ENCODE assay signal across 9 cellular contexts in the genomic region with DNA sequence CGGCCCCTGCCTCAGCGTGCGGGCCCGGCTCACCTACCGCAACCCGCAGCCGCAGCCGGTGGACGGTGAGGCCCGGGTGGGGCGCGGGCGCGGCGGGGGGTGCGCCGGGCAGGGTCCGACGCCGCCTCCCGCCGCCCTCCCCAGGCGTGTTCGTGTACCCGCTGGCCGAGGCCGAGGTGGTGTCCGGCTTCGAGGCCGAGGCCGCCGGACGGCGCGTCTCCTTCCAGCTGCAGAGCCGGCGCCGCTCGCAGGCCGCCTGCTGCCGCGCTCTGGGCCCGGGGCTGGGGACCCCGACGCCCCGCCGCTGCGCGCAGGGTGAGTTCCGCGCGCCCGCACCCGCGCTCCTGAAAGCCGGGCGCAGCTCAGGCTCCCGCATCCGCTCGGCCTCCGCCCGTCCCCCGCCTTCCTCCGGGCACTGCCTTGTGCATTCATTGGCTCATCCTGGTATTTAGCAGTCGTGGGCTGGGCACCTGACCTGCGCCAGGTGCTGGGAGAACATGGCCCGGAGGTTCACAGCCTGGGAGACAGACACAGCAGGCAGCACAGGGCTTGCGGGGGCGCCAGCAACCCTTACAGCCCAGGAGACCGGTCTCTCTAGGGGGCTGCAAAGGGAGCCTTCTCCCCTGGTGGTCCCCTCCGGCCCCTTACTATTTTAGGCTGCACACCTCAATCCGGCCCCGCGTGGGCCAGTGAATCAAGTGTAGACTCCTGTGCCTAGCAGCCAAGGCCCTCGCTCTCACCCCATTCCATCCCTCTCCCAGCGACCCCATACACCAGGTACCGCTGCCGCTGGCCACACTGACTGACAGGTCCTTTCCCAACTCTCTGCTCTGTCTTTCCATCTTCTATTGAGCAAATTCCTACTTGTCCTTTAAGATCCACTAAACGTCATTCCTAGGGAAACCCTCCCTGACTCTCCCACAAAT. TPM values are rescaled to one million over a fixed set of nuclear protein-coding genes. Genes with fewer than 3 reads are reported as not detected.
DNase-seq lines count a peak whose midpoint lies in the region; ATAC-seq and TF ChIP-seq lines count a peak whose summit lies in the region.
"Had no signal": no experiment of that assay in that cellular context is flagged by ENCODE, and none has a peak within 500 bp of the region (broad histone marks: within the 10 kb centered on the region; RNA-seq: fewer than 3 reads in every experiment).

No MANE protein-coding gene starts in this region.

- TF ChIP-seq EP300 in transverse colon (IDR thresholded peaks at IDR 0.05; ENCODE audit: low read depth): no peak

- in situ Hi-C loops in transverse colon (cut with MboI; ENCODE audit: low pct_ligation_motif_present in 1 of 4, low pct_unique_long_range_greater_than_20kb in 1 of 4, low sequenced_read_pairs in 3 of 4): loop anchor here in 3 of 4 donors (25.0 kb wide), 2 partner anchors 94 to 344 kb away; a partner anchor contains a TSS

- H3K27ac ChIP-seq in transverse colon: no peak overlapping the region

- peaks cover 14% of the 10 kb centered on the region for H3K4me1 Mint-ChIP-seq in activated naive CD4-positive, alpha-beta T cell treated with anti-CD3 and anti-CD28 coated beads, Interleukin-2, amount 50 U/mL, for 24 hours
- peaks cover 8% of the 10 kb centered on the region; the same call in 1 of the 2 replicates for H3K4me1 Mint-ChIP-seq in WTC11

- H3K27ac Mint-ChIP-seq in activated naive CD4-positive, alpha-beta T cell treated with anti-CD3 and anti-CD28 coated beads, Interleukin-2, amount 50 U/mL, for 24 hours: no peak overlapping the region
- no peak overlapping the region for H3K27ac Mint-ChIP-seq in WTC11

- no peak for TF ChIP-seq POLR2A in transverse colon (IDR thresholded peaks at IDR 0.05)

- H3K4me3 Mint-ChIP-seq in activated naive CD4-positive, alpha-beta T cell treated with anti-CD3 and anti-CD28 coated beads, Interleukin-2, amount 50 U/mL, for 24 hours: peak overlapping the region; percentile 75
- H3K4me3 Mint-ChIP-seq in WTC11: peak overlapping the region; percentile 70

- DNase-seq in activated naive CD4-positive, alpha-beta T cell treated with anti-CD3 and anti-CD28 coated beads, Interleukin-2, amount 50 U/mL, for 16 hours: no peak
- DNase-seq in WTC11 (ENCODE audit: low spot score) (peak; percentile 48), kidney tubule cell (ENCODE audit: low spot score) (peak; percentile 34), transverse colon (peak; percentile 33), NAMALWA (ENCODE audit: low spot score) (no peak), HuH-7.5 (ENCODE audit: low spot score) (no peak)
- DNase-seq: stimulated activated CD4-positive, alpha-beta T cell treated with anti-CD3 and anti-CD28 coated beads, Interleukin-12 subunit alpha, Interleukin-12 subunit beta, amount 100 ng/mL, for 4 hours had no signal

- no peaks in the 10 kb centered on the region for H3K9me3 ChIP-seq in transverse colon

- CTCF ChIA-PET in WTC11 (lab: Charles Lee): interaction anchor here (1.0 to 5.3 kb wide), 5 partner anchors 9 to 58 kb away, joined by 3 to 88 read pairs (median 6); a partner anchor contains a TSS

- H3K36me3 Mint-ChIP-seq in activated naive CD4-positive, alpha-beta T cell treated with anti-CD3 and anti-CD28 coated beads, Interleukin-2, amount 50 U/mL, for 24 hours: no peaks in the 10 kb centered on the region
- no peaks in the 10 kb centered on the region for H3K36me3 Mint-ChIP-seq in WTC11

- H3K4me3 ChIP-seq in transverse colon: peak overlapping the region in 3 of 4 donors; percentile 21 to 54 (median 39)

- intact Hi-C loops in transverse colon (cut with DNase I; ENCODE audit: low total_unique reads): loop anchor here (10.0 kb wide), 2 partner anchors 86 to 336 kb away; no protein-coding TSS in a partner anchor

- H3K27me3 ChIP-seq in transverse colon: peaks cover 76% of the 10 kb centered on the region

- no peaks in the 10 kb centered on the region for H3K36me3 ChIP-seq in transverse colon

- ATAC-seq in WTC11 (peak; percentile 7), HG02763 (IDR thresholded peaks at IDR 0.05; ENCODE audit: unreplicated experiment) (no peak)

- 5 to 25% methylated on average over 1 to 66 of the region's 79 CpGs for WGBS in transverse colon (ENCODE audit: low coverage in 1 of 2), 2 donors

- peaks cover 28% of the 10 kb centered on the region for H3K27me3 Mint-ChIP-seq in activated naive CD4-positive, alpha-beta T cell treated with anti-CD3 and anti-CD28 coated beads, Interleukin-2, amount 50 U/mL, for 24 hours
- H3K27me3 Mint-ChIP-seq in WTC11 (ENCODE audit: low read depth): peaks cover 66% of the 10 kb centered on the region

- no peak for TF ChIP-seq CTCF in WTC11 (IDR thresholded peaks at IDR 0.05)
- no peak for TF ChIP-seq CTCF in transverse colon (IDR thresholded peaks at IDR 0.05)

- H3K9me3 Mint-ChIP-seq in activated naive CD4-positive, alpha-beta T cell treated with anti-CD3 and anti-CD28 coated beads, Interleukin-2, amount 50 U/mL, for 24 hours: no peaks in the 10 kb centered on the region
- no peaks in the 10 kb centered on the region for H3K9me3 Mint-ChIP-seq in WTC11

- POLR2A ChIA-PET in WTC11 (lab: Charles Lee): interaction anchor here (0.6 kb wide), 1 partner anchor 351 kb away, joined by 5 read pairs; no protein-coding TSS in a partner anchor

- H3K4me1 ChIP-seq in transverse colon: peaks cover 9 to 23% (median 17%) of the 10 kb centered on the region in 4 donors

TF ChIP-seq in WTC11, 78 proteins besides CTCF, POLR2A, EP300 and RAD21:
- TF ChIP-seq, protein P1, sequence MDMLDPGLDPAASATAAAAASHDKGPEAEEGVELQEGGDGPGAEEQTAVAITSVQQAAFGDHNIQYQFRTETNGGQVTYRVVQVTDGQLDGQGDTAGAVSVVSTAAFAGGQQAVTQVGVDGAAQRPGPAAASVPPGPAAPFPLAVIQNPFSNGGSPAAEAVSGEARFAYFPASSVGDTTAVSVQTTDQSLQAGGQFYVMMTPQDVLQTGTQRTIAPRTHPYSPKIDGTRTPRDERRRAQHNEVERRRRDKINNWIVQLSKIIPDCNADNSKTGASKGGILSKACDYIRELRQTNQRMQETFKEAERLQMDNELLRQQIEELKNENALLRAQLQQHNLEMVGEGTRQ (CRISPR knock-in tag; IDR thresholded peaks at IDR 0.05): 0 out of 2 replicates have a peak, but pooled peaks have one; percentile 19
- TF ChIP-seq, protein P2, sequence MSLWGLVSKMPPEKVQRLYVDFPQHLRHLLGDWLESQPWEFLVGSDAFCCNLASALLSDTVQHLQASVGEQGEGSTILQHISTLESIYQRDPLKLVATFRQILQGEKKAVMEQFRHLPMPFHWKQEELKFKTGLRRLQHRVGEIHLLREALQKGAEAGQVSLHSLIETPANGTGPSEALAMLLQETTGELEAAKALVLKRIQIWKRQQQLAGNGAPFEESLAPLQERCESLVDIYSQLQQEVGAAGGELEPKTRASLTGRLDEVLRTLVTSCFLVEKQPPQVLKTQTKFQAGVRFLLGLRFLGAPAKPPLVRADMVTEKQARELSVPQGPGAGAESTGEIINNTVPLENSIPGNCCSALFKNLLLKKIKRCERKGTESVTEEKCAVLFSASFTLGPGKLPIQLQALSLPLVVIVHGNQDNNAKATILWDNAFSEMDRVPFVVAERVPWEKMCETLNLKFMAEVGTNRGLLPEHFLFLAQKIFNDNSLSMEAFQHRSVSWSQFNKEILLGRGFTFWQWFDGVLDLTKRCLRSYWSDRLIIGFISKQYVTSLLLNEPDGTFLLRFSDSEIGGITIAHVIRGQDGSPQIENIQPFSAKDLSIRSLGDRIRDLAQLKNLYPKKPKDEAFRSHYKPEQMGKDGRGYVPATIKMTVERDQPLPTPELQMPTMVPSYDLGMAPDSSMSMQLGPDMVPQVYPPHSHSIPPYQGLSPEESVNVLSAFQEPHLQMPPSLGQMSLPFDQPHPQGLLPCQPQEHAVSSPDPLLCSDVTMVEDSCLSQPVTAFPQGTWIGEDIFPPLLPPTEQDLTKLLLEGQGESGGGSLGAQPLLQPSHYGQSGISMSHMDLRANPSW (CRISPR knock-in tag; conservative IDR thresholded peaks at IDR 0.05; ENCODE audit: low read depth): 0 out of 2 replicates have a peak, but pooled peaks have one; percentile 61
- TF ChIP-seq, protein P3, sequence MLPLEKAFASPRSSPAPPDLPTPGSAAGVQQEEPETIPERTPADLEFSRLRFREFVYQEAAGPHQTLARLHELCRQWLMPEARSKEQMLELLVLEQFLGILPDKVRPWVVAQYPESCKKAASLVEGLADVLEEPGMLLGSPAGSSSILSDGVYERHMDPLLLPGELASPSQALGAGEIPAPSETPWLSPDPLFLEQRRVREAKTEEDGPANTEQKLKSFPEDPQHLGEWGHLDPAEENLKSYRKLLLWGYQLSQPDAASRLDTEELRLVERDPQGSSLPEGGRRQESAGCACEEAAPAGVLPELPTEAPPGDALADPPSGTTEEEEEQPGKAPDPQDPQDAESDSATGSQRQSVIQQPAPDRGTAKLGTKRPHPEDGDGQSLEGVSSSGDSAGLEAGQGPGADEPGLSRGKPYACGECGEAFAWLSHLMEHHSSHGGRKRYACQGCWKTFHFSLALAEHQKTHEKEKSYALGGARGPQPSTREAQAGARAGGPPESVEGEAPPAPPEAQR (CRISPR knock-in tag; IDR thresholded peaks at IDR 0.05): no peak
- TF ChIP-seq FOXP1 (CRISPR knock-in tag; IDR thresholded peaks at IDR 0.05; ENCODE audit: borderline replicate concordance): peak; percentile 59; the same call in 1 of the 2 replicates

RNA-seq across cellular contexts. Expression of a gene that starts 1.5 kb away (rescaled TPM):
- total RNA-seq in WTC11 (2021) (0.44 to 0.57 TPM (median 0.55 TPM) in 3 replicates), transverse colon (1 to 10 TPM in 2 of 4 donors, under 1 TPM in 1, not detected in 1; 0.95 to 5.0 (median 1.4) TPM)

RNA-seq across cellular contexts. Expression of a gene that starts 17.9 kb away (rescaled TPM):
- total RNA-seq in WTC11 (2021): 57.3 to 60.0 TPM (median 58.7 TPM) in 3 replicates
- 10 to 100 TPM; 37.3 to 67.3 (median 52.2) TPM for total RNA-seq in transverse colon

RNA-seq across cellular contexts. Expression of a gene that starts 18.6 kb away (rescaled TPM):
- 11.3 to 11.8 TPM (median 11.4 TPM) in 3 replicates for total RNA-seq in WTC11 (2021)
- 1 to 10 TPM in 3 of 4 donors, not detected in 1; 4.0 to 7.3 (median 5.9) TPM for total RNA-seq in transverse colon

RNA-seq across cellular contexts. Expression of a gene that starts 30.5 kb away (rescaled TPM):
- 10.5 to 13.1 TPM (median 11.5 TPM) in 3 replicates for total RNA-seq in WTC11 (2021)
- total RNA-seq in transverse colon: not detected

RNA-seq across cellular contexts. Expression of a gene that starts 44.9 kb away (rescaled TPM):
- 49.7 to 63.6 TPM (median 50.0 TPM) in 3 replicates for total RNA-seq in WTC11 (2021)
- total RNA-seq in transverse colon: 100 to 1,000 TPM in 2 of 4 donors, 10 to 100 TPM in 2; 58.6 to 286 (median 133) TPM

Comparison
In these comparisons a context has a peak if more than half of its experiments do, and no peak if none do; other contexts are left out.
1. DNase-seq: peak in WTC11 (single experiment), kidney tubule cell (single experiment) and transverse colon (single experiment); none in activated naive CD4-positive, alpha-beta T cell treated with anti-CD3 and anti-CD28 coated beads, Interleukin-2, amount 50 U/mL, for 16 hours (single experiment), NAMALWA (single experiment) and HuH-7.5 (single experiment).